In the genomic region with DNA sequence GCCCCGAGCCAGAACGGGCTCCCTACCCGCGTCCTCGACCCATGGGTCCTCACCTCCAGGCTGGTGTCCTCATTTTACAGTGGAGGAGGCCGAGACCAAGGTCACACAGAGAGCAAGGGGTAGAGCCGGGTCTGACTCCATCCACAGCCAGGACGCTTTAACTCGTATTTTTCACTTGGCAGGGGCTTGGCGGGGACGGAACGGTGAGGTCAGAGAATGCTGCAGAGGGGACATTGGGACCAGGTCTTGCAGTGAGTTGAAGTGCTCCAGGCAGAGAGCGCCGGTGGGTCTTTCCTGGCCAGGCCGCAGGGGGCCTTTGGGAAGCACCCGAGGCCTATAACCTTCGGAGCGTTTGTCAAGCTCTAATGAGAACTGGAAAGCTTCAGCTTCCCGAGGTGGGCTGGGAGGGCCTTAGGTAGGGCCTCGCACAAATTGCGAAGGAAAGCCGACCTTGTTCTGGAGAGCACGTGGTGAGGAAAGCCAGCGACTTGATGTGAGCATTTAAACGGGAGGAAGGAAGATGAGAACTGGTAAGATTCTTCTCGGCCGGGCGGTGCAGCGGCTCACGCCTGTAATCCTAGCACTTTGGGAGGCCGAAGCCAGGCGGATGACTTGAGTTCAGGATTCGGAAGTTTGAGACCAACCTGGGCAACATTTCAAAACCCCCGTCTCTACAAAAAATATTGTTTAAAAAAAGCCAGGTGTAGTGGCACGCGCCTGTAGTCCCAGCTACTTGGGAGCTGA, we compare ENCODE assay signal across 9 cellular contexts. TPM values are rescaled to one million over a fixed set of nuclear protein-coding genes. Genes with fewer than 3 reads are reported as not detected.
DNase-seq lines count a peak whose midpoint lies in the region; ATAC-seq lines count a peak whose summit lies in the region.
"Had no signal": no experiment of that assay in that cellular context is flagged by ENCODE, and none has a peak within 500 bp of the region (broad histone marks: within the 10 kb centered on the region; RNA-seq: fewer than 3 reads in every experiment).

No MANE protein-coding gene starts in this region.

- intact Hi-C loops in naive thymus-derived CD4-positive, alpha-beta T cell (cut with micrococcal nuclease) = loop anchor here in 1 of 2 donors (5.0 kb wide), 2 partner anchors 75 to 310 kb away; partner anchors contain the start of gene MNT

- H3K9ac ChIP-seq in NT2/D1 (ENCODE audit: insufficient read length, low read depth) = peak overlapping the region; percentile 72

- H3K4me1 ChIP-seq in NT2/D1 (ENCODE audit: insufficient read depth, insufficient read length) (peaks cover 24% of the 10 kb centered on the region), ectodermal cell (ENCODE audit: control insufficient read depth, insufficient read depth, low read length) (peaks cover 6% of the 10 kb centered on the region)
- peaks cover 22 to 36% of the 10 kb centered on the region in 2 donors for H3K4me1 ChIP-seq in naive thymus-derived CD4-positive, alpha-beta T cell (ENCODE audit: control insufficient read depth in 2 of 2, insufficient read depth in 2 of 2, low read length in 2 of 2)

- H3K9me3 ChIP-seq in NT2/D1 (ENCODE audit: insufficient read depth, low read length) = no peaks in the 10 kb centered on the region
- H3K9me3 ChIP-seq in ectodermal cell (ENCODE audit: control insufficient read depth, low read length) = no peaks in the 10 kb centered on the region
- H3K9me3 ChIP-seq in naive thymus-derived CD4-positive, alpha-beta T cell (ENCODE audit: control insufficient read depth in 2 of 3, low read length in 3 of 3) = no peaks in the 10 kb centered on the region

- DNase-seq in COLO668 (lab: John Stamatoyannopoulos, UW; ENCODE audit: unreplicated experiment) = peak; percentile 31
- DNase-seq in NT2/D1 (ENCODE audit: low read depth, low spot score) = no peak
- DNase-seq in naive thymus-derived CD4-positive, alpha-beta T cell = no peak
- no peak for DNase-seq in putamen (ENCODE audit: low spot score)
- no peak for DNase-seq in epidermal melanocyte (ENCODE audit: insufficient read length, low spot score)

- peak overlapping the region; percentile 76 to 91 (median 86) for H3K4me3 Mint-ChIP-seq in naive thymus-derived CD4-positive, alpha-beta T cell

- no peak overlapping the region for H3K27ac ChIP-seq in ectodermal cell (ENCODE audit: insufficient read depth, low read depth, low read length, poor library complexity, severe bottlenecking)
- peak overlapping the region; percentile 70 for H3K27ac ChIP-seq in naive thymus-derived CD4-positive, alpha-beta T cell (ENCODE audit: low read depth, low read length)

- H3K4me3 ChIP-seq in NT2/D1 (ENCODE audit: insufficient read length, low read depth) = peak overlapping the region; percentile 72
- peak overlapping the region; percentile 68 for H3K4me3 ChIP-seq in ectodermal cell (ENCODE audit: insufficient read depth, low read depth, low read length)
- H3K4me3 ChIP-seq in naive thymus-derived CD4-positive, alpha-beta T cell (ENCODE audit: low read length) = peak overlapping the region; percentile 97

- no peaks in the 10 kb centered on the region for H3K27me3 Mint-ChIP-seq in naive thymus-derived CD4-positive, alpha-beta T cell

- 82 to 87% methylated on average over 36 of the region's 36 CpGs for WGBS in ectodermal cell, 2 experiments

- H3K27ac Mint-ChIP-seq in naive thymus-derived CD4-positive, alpha-beta T cell = peak overlapping the region in 7 of 9 donors; percentile 22 to 89 (median 66)

- CTCF ChIA-PET in naive thymus-derived CD4-positive, alpha-beta T cell (lab: Charles Lee) = interaction anchor here (0.6 kb wide), 1 partner anchor 137 kb away, joined by 3 read pairs; no protein-coding TSS in a partner anchor

- H3K9me3 Mint-ChIP-seq in naive thymus-derived CD4-positive, alpha-beta T cell = no peaks in the 10 kb centered on the region

- POLR2A ChIA-PET in naive thymus-derived CD4-positive, alpha-beta T cell (lab: Charles Lee) = interaction anchor here (0.6 kb wide), 1 partner anchor 898 kb away, joined by 5 read pairs; no protein-coding TSS in a partner anchor

- H3K4me1 Mint-ChIP-seq in naive thymus-derived CD4-positive, alpha-beta T cell = peaks cover 33 to 43% (median 36%) of the 10 kb centered on the region in 7 donors

- H3K27me3 ChIP-seq in NT2/D1 (ENCODE audit: insufficient read depth, insufficient read length) (peaks cover 9% of the 10 kb centered on the region), ectodermal cell (ENCODE audit: control insufficient read depth, insufficient read depth, low read length, poor library complexity, severe bottlenecking) (peaks cover 21% of the 10 kb centered on the region)
- H3K27me3 ChIP-seq in naive thymus-derived CD4-positive, alpha-beta T cell (ENCODE audit: control insufficient read depth in 2 of 2, insufficient read depth in 2 of 2, low read length in 2 of 2) = no peaks in the 10 kb centered on the region

- peaks cover 8% of the 10 kb centered on the region for H3K36me3 ChIP-seq in NT2/D1 (ENCODE audit: insufficient read depth, insufficient read length, low read length)
- no peaks in the 10 kb centered on the region for H3K36me3 ChIP-seq in ectodermal cell (ENCODE audit: control insufficient read depth, insufficient read depth, low read length)
- H3K36me3 ChIP-seq in naive thymus-derived CD4-positive, alpha-beta T cell (ENCODE audit: control insufficient read depth in 2 of 3, insufficient read depth in 3 of 3, low read length in 3 of 3) = no peaks in the 10 kb centered on the region

- ATAC-seq in naive thymus-derived CD4-positive, alpha-beta T cell = no peak
- ATAC-seq in HG03439 (IDR thresholded peaks at IDR 0.05; ENCODE audit: unreplicated experiment) = no peak
- ATAC-seq in HG03039 (IDR thresholded peaks at IDR 0.05; ENCODE audit: unreplicated experiment) = no peak

- H3K36me3 Mint-ChIP-seq in naive thymus-derived CD4-positive, alpha-beta T cell = no peaks in the 10 kb centered on the region

RNA-seq across cellular contexts. Expression of gene CLUH, which starts 0.9 kb away (rescaled TPM):
- polyA plus RNA-seq in ectodermal cell (2013, experiment 1 of 4) = 44.7 TPM
- polyA plus RNA-seq in ectodermal cell (2013, experiment 2 of 4) = 41.0 TPM
- polyA plus RNA-seq in ectodermal cell (2013, experiment 3 of 4) = 25.7 TPM
- 28.9 TPM for polyA plus RNA-seq in ectodermal cell (2013, experiment 4 of 4)
- total RNA-seq in naive thymus-derived CD4-positive, alpha-beta T cell = 10 to 100 TPM; 34.6 to 71.1 (median 48.8) TPM
- polyA plus RNA-seq in naive thymus-derived CD4-positive, alpha-beta T cell = 10 to 100 TPM in 1 of 2 donors, 1 to 10 TPM in 1; 4.9 to 15.3 TPM

RNA-seq across cellular contexts. Expression of gene CCDC92B, which starts 37.0 kb away (rescaled TPM):
- 2.4 TPM for polyA plus RNA-seq in ectodermal cell (2013, experiment 1 of 4)
- 2.6 TPM for polyA plus RNA-seq in ectodermal cell (2013, experiment 2 of 4)
- polyA plus RNA-seq in ectodermal cell (2013, experiment 3 of 4) = 2.3 TPM
- 1.9 TPM for polyA plus RNA-seq in ectodermal cell (2013, experiment 4 of 4)
- under 1 TPM; 0.12 to 0.54 (median 0.22) TPM for total RNA-seq in naive thymus-derived CD4-positive, alpha-beta T cell
- not detected for polyA plus RNA-seq in naive thymus-derived CD4-positive, alpha-beta T cell
- total RNA-seq: renal cortical epithelial cell had no signal
